11 cellular contexts compared by ENCODE assay signal in the genomic region with DNA sequence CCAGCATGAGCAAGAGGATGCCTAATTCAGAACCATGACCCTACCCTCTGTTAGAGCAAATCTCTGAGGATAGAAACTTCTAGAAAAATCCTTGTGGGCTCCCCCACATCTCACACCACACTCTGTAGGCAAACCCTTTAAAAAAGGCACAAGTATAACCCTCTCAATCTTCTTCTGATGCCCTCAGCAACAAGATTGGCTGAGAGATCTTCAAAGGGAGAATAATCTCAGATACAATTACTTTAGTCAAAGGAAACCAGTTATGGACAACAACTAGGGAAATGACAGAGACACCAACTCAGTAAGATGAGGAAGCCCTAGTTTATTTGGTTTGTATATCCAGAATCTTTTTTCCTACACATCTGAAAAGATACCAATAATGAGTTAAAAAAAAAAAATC. TPM values are rescaled to one million over a fixed set of nuclear protein-coding genes. Genes with fewer than 3 reads are reported as not detected.
A peak's percentile ranks its signal among the peaks of the same experiment; 100 is the strongest.
DNase-seq lines count a peak whose midpoint lies in the region; ATAC-seq, FAIRE-seq and TF ChIP-seq lines count a peak whose summit lies in the region.
"Had no signal": no experiment of that assay in that cellular context is flagged by ENCODE, and none has a peak within 500 bp of the region (broad histone marks: within the 10 kb centered on the region; RNA-seq: fewer than 3 reads in every experiment).

No MANE protein-coding gene starts in this region.

- H3K9me3 ChIP-seq in left lung (no peaks in the 10 kb centered on the region), thymus (ENCODE audit: control insufficient read depth) (no peaks in the 10 kb centered on the region)

- FAIRE-seq in urothelium cell line (lab: Jason Lieb, UNC), result no peak

- intact Hi-C loops in activated CD8-positive, alpha-beta T cell treated with anti-CD3 and anti-CD28 coated beads for 36 hours (cut with micrococcal nuclease), result no loop called here
- intact Hi-C loops in left lung (cut with DNase I), result no loop called here

- no peaks in the 10 kb centered on the region for H3K27me3 Mint-ChIP-seq in activated T-cell treated with anti-CD3 and anti-CD28 coated beads, Interleukin-2, amount 50 U/mL, for 24 hours
- H3K27me3 Mint-ChIP-seq in activated CD8-positive, alpha-beta T cell treated with anti-CD3 and anti-CD28 coated beads for 36 hours, result no peaks in the 10 kb centered on the region

- H3K4me1 Mint-ChIP-seq in activated T-cell treated with anti-CD3 and anti-CD28 coated beads, Interleukin-2, amount 50 U/mL, for 24 hours (ENCODE audit: low read depth), result peaks cover 55% of the 10 kb centered on the region
- H3K4me1 Mint-ChIP-seq in activated CD8-positive, alpha-beta T cell treated with anti-CD3 and anti-CD28 coated beads for 36 hours (ENCODE audit: low read depth), result peaks cover 53% of the 10 kb centered on the region

- peak overlapping the region; percentile 91 for H3K27ac Mint-ChIP-seq in activated T-cell treated with anti-CD3 and anti-CD28 coated beads, Interleukin-2, amount 50 U/mL, for 24 hours
- peak overlapping the region; percentile 89 for H3K27ac Mint-ChIP-seq in activated CD8-positive, alpha-beta T cell treated with anti-CD3 and anti-CD28 coated beads for 36 hours

- H3K4me1 ChIP-seq in left lung (peaks cover 20 to 67% of the 10 kb centered on the region in 2 donors), thymus (ENCODE audit: control insufficient read depth, insufficient read depth, low read length) (peaks cover 12% of the 10 kb centered on the region)

- no peak overlapping the region for H3K4me3 Mint-ChIP-seq in activated T-cell treated with anti-CD3 and anti-CD28 coated beads, Interleukin-2, amount 50 U/mL, for 24 hours
- H3K4me3 Mint-ChIP-seq in activated CD8-positive, alpha-beta T cell treated with anti-CD3 and anti-CD28 coated beads for 36 hours, result no peak overlapping the region

- H3K4me3 ChIP-seq in left lung (no peak overlapping the region), thymus (ENCODE audit: low read length) (no peak overlapping the region)

- H3K27me3 ChIP-seq in left lung, result no peaks in the 10 kb centered on the region
- no peaks in the 10 kb centered on the region for H3K27me3 ChIP-seq in thymus (ENCODE audit: control insufficient read depth, insufficient read depth)

- H3K27ac ChIP-seq in left lung, result peak overlapping the region; percentile 90
- H3K27ac ChIP-seq in thymus (ENCODE audit: low read depth), result peak overlapping the region; percentile 40
- H3K27ac ChIP-seq: KMS-11 had no signal

- TF ChIP-seq CTCF in activated CD8-positive, alpha-beta T cell treated with anti-CD3 and anti-CD28 coated beads for 36 hours (IDR thresholded peaks at IDR 0.05), result no peak
- TF ChIP-seq CTCF in left lung (IDR thresholded peaks at IDR 0.05), result no peak

- H3K36me3 Mint-ChIP-seq in activated T-cell treated with anti-CD3 and anti-CD28 coated beads, Interleukin-2, amount 50 U/mL, for 24 hours (ENCODE audit: low read depth), result no peaks in the 10 kb centered on the region
- H3K36me3 Mint-ChIP-seq in activated CD8-positive, alpha-beta T cell treated with anti-CD3 and anti-CD28 coated beads for 36 hours (ENCODE audit: low read depth), result no peaks in the 10 kb centered on the region

- POLR2A ChIA-PET in activated CD8-positive, alpha-beta T cell treated with anti-CD3 and anti-CD28 coated beads for 36 hours (lab: Charles Lee), result interaction anchor here (0.9 to 1.8 kb wide), 2 partner anchors 9 to 19 kb away, joined by 3 to 4 read pairs; no protein-coding TSS in a partner anchor

- DNase-seq in activated T-cell treated with anti-CD3 and anti-CD28 coated beads, Interleukin-2, amount 50 U/mL, for 24 hours, result no peak
- no peak for DNase-seq in activated T-cell treated with anti-CD3 and anti-CD28 coated beads, Interleukin-2, amount 50 U/mL, for 48 hours
- no peak for DNase-seq in activated CD8-positive, alpha-beta T cell treated with anti-CD3 and anti-CD28 coated beads for 36 hours
- DNase-seq in left lung, result no peak
- no peak for DNase-seq in urothelium cell line (ENCODE audit: low spot score)
- DNase-seq in RKO (ENCODE audit: low spot score), result no peak
- DNase-seq in retina, result no peak
- DNase-seq: activated effector memory CD4-positive, alpha-beta T cell treated with Interleukin-2 at 50 U/mL for 16 hours; AML-193 had no signal

- no peaks in the 10 kb centered on the region for H3K9me3 Mint-ChIP-seq in activated T-cell treated with anti-CD3 and anti-CD28 coated beads, Interleukin-2, amount 50 U/mL, for 24 hours
- peaks cover 1% of the 10 kb centered on the region for H3K9me3 Mint-ChIP-seq in activated CD8-positive, alpha-beta T cell treated with anti-CD3 and anti-CD28 coated beads for 36 hours

- H3K36me3 ChIP-seq in left lung, result no peaks in the 10 kb centered on the region
- no peaks in the 10 kb centered on the region for H3K36me3 ChIP-seq in thymus (ENCODE audit: control insufficient read depth, insufficient read depth)

- CTCF ChIA-PET in activated CD8-positive, alpha-beta T cell treated with anti-CD3 and anti-CD28 coated beads for 36 hours (lab: Charles Lee), result interaction anchor here (1.7 to 2.0 kb wide), 2 partner anchors 12 to 19 kb away, joined by 5 to 6 read pairs; no protein-coding TSS in a partner anchor

- no peak for ATAC-seq in activated CD8-positive, alpha-beta T cell treated with anti-CD3 and anti-CD28 coated beads for 36 hours
- no peak for ATAC-seq in left lung

RNA-seq across cellular contexts. Expression of a gene that starts 49.2 kb away (rescaled TPM):
- total RNA-seq in activated CD8-positive, alpha-beta T cell treated with anti-CD3 and anti-CD28 coated beads for 36 hours, result 100 to 1,000 TPM; 160 to 161 TPM
- 10 to 100 TPM in 1 of 2 donors, 1 to 10 TPM in 1; 8.1 to 10.7 TPM for total RNA-seq in left lung
- polyA plus RNA-seq in thymus, result 0.21 TPM

Comparison
In these comparisons a context has a peak if more than half of its experiments do, and no peak if none do; other contexts are left out.
1. RNA of a gene that starts 49.2 kb away (total RNA-seq): 160 to 161 TPM in activated CD8-positive, alpha-beta T cell treated with anti-CD3 and anti-CD28 coated beads for 36 hours; 8.1 to 10.7 TPM in left lung; every median in the first group is over 10 times any median in the second.